Comparison of ENCODE assay signal across 17 cellular contexts in genomic region chr13:106573855-106574254, GRCh38. TPM values are rescaled to one million over a fixed set of nuclear protein-coding genes. Genes with fewer than 3 reads are reported as not detected.
DNase-seq lines count a peak whose midpoint lies in the region; ATAC-seq, FAIRE-seq and TF ChIP-seq lines count a peak whose summit lies in the region.
"Had no signal": no experiment of that assay in that cellular context is flagged by ENCODE, and none has a peak within 500 bp of the region (broad histone marks: within the 10 kb centered on the region; RNA-seq: fewer than 3 reads in every experiment).

No MANE protein-coding gene starts in this region.

- TF ChIP-seq CTCF in AG10803 (conservative IDR thresholded peaks at IDR 0.05; ENCODE audit: low read length) (no peak), bronchial epithelial cell (IDR thresholded peaks at IDR 0.05; ENCODE audit: insufficient read depth, low read length, severe bottlenecking) (no peak), heart left ventricle (IDR thresholded peaks at IDR 0.05) (no peak), sigmoid colon (IDR thresholded peaks at IDR 0.05) (no peak), hepatocyte (IDR thresholded peaks at IDR 0.05; ENCODE audit: poor library complexity) (no peak)

- H3K79me2 ChIP-seq in hepatocyte = no peaks in the 10 kb centered on the region

- ATAC-seq in heart left ventricle = peak in 2 of 4 donors; percentile 28 to 47
- ATAC-seq in HG02571 (IDR thresholded peaks at IDR 0.05; ENCODE audit: unreplicated experiment) = no peak
- ATAC-seq: activated CD4-positive, CD25-positive, alpha-beta regulatory T cell treated with anti-CD3 and anti-CD28 coated beads, Interleukin-2, amount 50 U/mL, for 24 hours; mucosa of descending colon had no signal

- H3K9me3 ChIP-seq in heart left ventricle = no peaks in the 10 kb centered on the region
- H3K9me3 ChIP-seq in sigmoid colon = no peaks in the 10 kb centered on the region
- no peaks in the 10 kb centered on the region for H3K9me3 ChIP-seq in hepatocyte (ENCODE audit: low read depth)
- H3K9me3 ChIP-seq: mucosa of descending colon had no signal

- peak; percentile 58 for FAIRE-seq in bronchial epithelial cell (lab: Jason Lieb, UNC)
- FAIRE-seq: H54, RCC 7860 had no signal

- WGBS in heart left ventricle, 4 donors = 28 to 35% (median 29%) methylated on average over 3 of the region's 3 CpGs
- 27 to 56% methylated on average over 3 of the region's 3 CpGs for WGBS in sigmoid colon, 2 donors
- 97% methylated on average over 3 of the region's 3 CpGs for WGBS in hepatocyte (ENCODE audit: low lambda C conversion rate, missing lambda C conversion rate)

- H3K27ac ChIP-seq in heart left ventricle = peak overlapping the region in 4 of 12 donors; percentile 11 to 33 (median 22)
- peak overlapping the region in 3 of 4 donors; percentile 10 to 46 (median 30) for H3K27ac ChIP-seq in sigmoid colon
- no peak overlapping the region for H3K27ac ChIP-seq in hepatocyte

- H3K9me2 ChIP-seq in hepatocyte (replicated peaks; ENCODE audit: insufficient read depth) = no peaks in the 10 kb centered on the region

- H3K27me3 ChIP-seq in bronchial epithelial cell (ENCODE audit: control insufficient read depth, insufficient read depth, low read length) = no peaks in the 10 kb centered on the region
- H3K27me3 ChIP-seq in heart left ventricle = no peaks in the 10 kb centered on the region
- no peaks in the 10 kb centered on the region for H3K27me3 ChIP-seq in sigmoid colon
- no peaks in the 10 kb centered on the region for H3K27me3 ChIP-seq in hepatocyte

- H4K20me1 ChIP-seq in hepatocyte (ENCODE audit: insufficient read depth, poor library complexity, severe bottlenecking) = no peaks in the 10 kb centered on the region

- DNase-seq in AG10803 (ENCODE audit: low read depth) (peak; percentile 75), bronchial epithelial cell (ENCODE audit: low read depth) (peak; percentile 40), heart left ventricle (peak in 3 of 5 donors; percentile 32 to 47 (median 39)), sigmoid colon (peak; percentile 77), hepatocyte (ENCODE audit: low spot score) (no peak), HPDE6-E6E7 (ENCODE audit: extremely low spot score) (no peak)
- DNase-seq in activated T-helper 1 cell treated with anti-CD3 and anti-CD28 coated beads, Interleukin-12 subunit alpha, Interleukin-12 subunit beta, Interleukin-2, Interleukin-4 antibody, amounts not matched to agents 30 ng/mL and 10 ng/mL and 1 ng/mL, durations not matched to agents 14 hours and 24 hours and 36 hours (ENCODE audit: low spot score) = no peak
- DNase-seq: activated naive CD4-positive, alpha-beta T cell treated with anti-CD3 and anti-CD28 coated beads, Interleukin-2, amount 10 ng/mL, durations not matched to agents 7 days and 5 days; COR-L47; NCI-H187; NCI-H526 treated with DMSO at 0.1 percent for 48 hours; stimulated activated CD4-positive, alpha-beta T cell treated with anti-CD3 and anti-CD28 coated beads, Interleukin-4, amount 100 ng/mL, for 1 hour had no signal

- H3K9me3 Mint-ChIP-seq in activated T-helper 1 cell treated with anti-CD3 and anti-CD28 coated beads, Interleukin-12 subunit alpha, Interleukin-12 subunit beta, Interleukin-2, Interleukin-4 antibody, amounts not matched to agents 30 ng/mL and 10 ng/mL and 1 ng/mL, durations not matched to agents 14 hours and 24 hours and 36 hours = peaks cover 9% of the 10 kb centered on the region

- no peaks in the 10 kb centered on the region for H3K4me1 Mint-ChIP-seq in activated T-helper 1 cell treated with anti-CD3 and anti-CD28 coated beads, Interleukin-12 subunit alpha, Interleukin-12 subunit beta, Interleukin-2, Interleukin-4 antibody, amounts not matched to agents 30 ng/mL and 10 ng/mL and 1 ng/mL, durations not matched to agents 14 hours and 24 hours and 36 hours (ENCODE audit: low read depth)

- no peak overlapping the region for H3K4me2 ChIP-seq in hepatocyte

- intact Hi-C loops in heart left ventricle (cut with DNase I) (no loop called here), sigmoid colon (cut with DNase I) (no loop called here)
- intact Hi-C loops in activated T-helper 1 cell treated with anti-CD3 and anti-CD28 coated beads, Interleukin-12 subunit alpha, Interleukin-12 subunit beta, Interleukin-2, Interleukin-4 antibody, amounts not matched to agents 30 ng/mL and 10 ng/mL and 1 ng/mL, durations not matched to agents 14 hours and 24 hours and 36 hours (cut with micrococcal nuclease) = no loop called here

- H3K27me3 Mint-ChIP-seq in activated T-helper 1 cell treated with anti-CD3 and anti-CD28 coated beads, Interleukin-12 subunit alpha, Interleukin-12 subunit beta, Interleukin-2, Interleukin-4 antibody, amounts not matched to agents 30 ng/mL and 10 ng/mL and 1 ng/mL, durations not matched to agents 14 hours and 24 hours and 36 hours (ENCODE audit: insufficient read depth) = peaks cover 3% of the 10 kb centered on the region
- H3K27me3 Mint-ChIP-seq: activated naive CD4-positive, alpha-beta T cell treated with anti-CD3 and anti-CD28 coated beads, Interleukin-2, amount 10 ng/mL, durations not matched to agents 7 days and 5 days had no signal

- no peak overlapping the region for H2AFZ ChIP-seq in hepatocyte

- H3K36me3 ChIP-seq in bronchial epithelial cell (ENCODE audit: control insufficient read depth, insufficient read depth, low read length) (no peaks in the 10 kb centered on the region), heart left ventricle (no peaks in the 10 kb centered on the region), sigmoid colon (no peaks in the 10 kb centered on the region), hepatocyte (replicated peaks; ENCODE audit: insufficient read depth, low read depth) (no peaks in the 10 kb centered on the region)

- no peak for TF ChIP-seq EP300 in sigmoid colon (IDR thresholded peaks at IDR 0.05)

- no peak overlapping the region for H3K4me3 ChIP-seq in AG10803 (ENCODE audit: low read length)
- H3K4me3 ChIP-seq in bronchial epithelial cell (ENCODE audit: low read depth, low read length) = no peak overlapping the region
- H3K4me3 ChIP-seq in heart left ventricle = no peak overlapping the region
- H3K4me3 ChIP-seq in sigmoid colon = no peak overlapping the region
- no peak overlapping the region for H3K4me3 ChIP-seq in hepatocyte
- H3K4me3 ChIP-seq: mucosa of descending colon had no signal

- peaks cover 1% of the 10 kb centered on the region for H3K36me3 Mint-ChIP-seq in activated T-helper 1 cell treated with anti-CD3 and anti-CD28 coated beads, Interleukin-12 subunit alpha, Interleukin-12 subunit beta, Interleukin-2, Interleukin-4 antibody, amounts not matched to agents 30 ng/mL and 10 ng/mL and 1 ng/mL, durations not matched to agents 14 hours and 24 hours and 36 hours (ENCODE audit: low read depth)

- H3K4me1 ChIP-seq in heart left ventricle = peaks cover 0 to 8% (median 4%) of the 10 kb centered on the region in 12 donors
- H3K4me1 ChIP-seq in sigmoid colon = peaks cover 0 to 5% (median 0%) of the 10 kb centered on the region in 4 donors
- no peaks in the 10 kb centered on the region for H3K4me1 ChIP-seq in hepatocyte (ENCODE audit: insufficient read depth)

- no peak overlapping the region for H3K27ac Mint-ChIP-seq in activated T-helper 1 cell treated with anti-CD3 and anti-CD28 coated beads, Interleukin-12 subunit alpha, Interleukin-12 subunit beta, Interleukin-2, Interleukin-4 antibody, amounts not matched to agents 30 ng/mL and 10 ng/mL and 1 ng/mL, durations not matched to agents 14 hours and 24 hours and 36 hours
- H3K27ac Mint-ChIP-seq: activated naive CD4-positive, alpha-beta T cell treated with anti-CD3 and anti-CD28 coated beads, Interleukin-2, amount 10 ng/mL, durations not matched to agents 7 days and 5 days had no signal

- TF ChIP-seq POLR2A in heart left ventricle (IDR thresholded peaks at IDR 0.05) = no peak
- TF ChIP-seq POLR2A in sigmoid colon (IDR thresholded peaks at IDR 0.05) = no peak

- no peak overlapping the region for H3K4me3 Mint-ChIP-seq in activated T-helper 1 cell treated with anti-CD3 and anti-CD28 coated beads, Interleukin-12 subunit alpha, Interleukin-12 subunit beta, Interleukin-2, Interleukin-4 antibody, amounts not matched to agents 30 ng/mL and 10 ng/mL and 1 ng/mL, durations not matched to agents 14 hours and 24 hours and 36 hours
- H3K4me3 Mint-ChIP-seq: activated naive CD4-positive, alpha-beta T cell treated with anti-CD3 and anti-CD28 coated beads, Interleukin-2, amount 10 ng/mL, durations not matched to agents 7 days and 5 days had no signal

RNA-seq across cellular contexts. Expression of gene ARGLU1, which starts 5.9 kb away (rescaled TPM):
- total RNA-seq in bronchial epithelial cell = 31.9 and 48.4 TPM in 2 replicates
- total RNA-seq in heart left ventricle = 10 to 100 TPM; 14.2 to 35.6 (median 28.1) TPM
- polyA plus RNA-seq in heart left ventricle = 10 to 100 TPM; 25.7 to 54.0 TPM
- total RNA-seq in sigmoid colon = 100 to 1,000 TPM in 2 of 4 donors, 10 to 100 TPM in 2; 88.1 to 196 (median 98.6) TPM
- polyA plus RNA-seq in sigmoid colon = 10 to 100 TPM in 2 of 3 donors, 1 to 10 TPM in 1; 7.8 to 87.9 (median 59.2) TPM
- total RNA-seq in hepatocyte = 104 and 126 TPM in 2 replicates
- polyA plus RNA-seq in hepatocyte = 121 and 168 TPM in 2 replicates
- total RNA-seq in activated T-helper 1 cell treated with anti-CD3 and anti-CD28 coated beads, Interleukin-12 subunit alpha, Interleukin-12 subunit beta, Interleukin-2, Interleukin-4 antibody, amounts not matched to agents 30 ng/mL and 10 ng/mL and 1 ng/mL, durations not matched to agents 14 hours and 24 hours and 36 hours = 89.8 and 91.5 TPM in 2 replicates

RNA-seq across cellular contexts. Expression of gene EFNB2, which starts 38.4 kb away (rescaled TPM):
- total RNA-seq in bronchial epithelial cell (11.3 and 23.2 TPM in 2 replicates), heart left ventricle (10 to 100 TPM in 7 of 9 donors, 1 to 10 TPM in 2; 8.6 to 20.2 (median 12.7) TPM), sigmoid colon (10 to 100 TPM in 3 of 4 donors, 1 to 10 TPM in 1; 7.2 to 15.0 (median 11.6) TPM), hepatocyte (59.6 and 63.3 TPM in 2 replicates)
- polyA plus RNA-seq in heart left ventricle (10 to 100 TPM in 1 of 2 donors, 1 to 10 TPM in 1; 7.3 to 17.7 TPM), sigmoid colon (10 to 100 TPM in 2 of 3 donors, 1 to 10 TPM in 1; 9.6 to 36.1 (median 13.4) TPM), hepatocyte (57.7 and 62.4 TPM in 2 replicates)
- total RNA-seq in activated T-helper 1 cell treated with anti-CD3 and anti-CD28 coated beads, Interleukin-12 subunit alpha, Interleukin-12 subunit beta, Interleukin-2, Interleukin-4 antibody, amounts not matched to agents 30 ng/mL and 10 ng/mL and 1 ng/mL, durations not matched to agents 14 hours and 24 hours and 36 hours = 0.44 and 0.51 TPM in 2 replicates

Comparison
In these comparisons a context has a peak if more than half of its experiments do, and no peak if none do; other contexts are left out.
1. DNase-seq: peak in AG10803 (single experiment), bronchial epithelial cell (single experiment), heart left ventricle (3 of 5) and sigmoid colon (single experiment); none in hepatocyte (single experiment), HPDE6-E6E7 (single experiment) and activated T-helper 1 cell treated with anti-CD3 and anti-CD28 coated beads, Interleukin-12 subunit alpha, Interleukin-12 subunit beta, Interleukin-2, Interleukin-4 antibody, amounts not matched to agents 30 ng/mL and 10 ng/mL and 1 ng/mL, durations not matched to agents 14 hours and 24 hours and 36 hours (single experiment).